Comparison of ENCODE assay signal across 8 cellular contexts in the genomic region with DNA sequence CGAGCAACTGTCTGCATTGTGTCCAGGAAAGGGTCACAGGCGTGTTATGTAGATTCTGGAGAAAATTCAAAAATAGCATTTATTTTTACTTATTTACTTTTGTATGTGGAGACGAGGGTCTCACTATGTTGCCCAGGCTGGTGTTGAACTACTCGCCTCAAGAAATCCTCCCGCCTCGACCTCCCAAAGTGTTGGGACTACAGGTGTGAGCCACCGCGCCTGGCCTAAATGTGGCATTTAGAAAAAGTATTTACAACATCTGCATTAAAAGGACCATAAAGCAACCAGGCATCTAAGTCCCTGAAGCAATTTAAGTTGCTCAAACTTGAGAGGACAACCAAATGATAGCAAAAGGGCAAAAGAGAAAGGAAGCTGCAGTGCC. TPM values are rescaled to one million over a fixed set of nuclear protein-coding genes. Genes with fewer than 3 reads are reported as not detected.
DNase-seq lines count a peak whose midpoint lies in the region; ATAC-seq and TF ChIP-seq lines count a peak whose summit lies in the region.

No MANE protein-coding gene starts in this region.

- H3K4me1 Mint-ChIP-seq in nephron = peaks cover 38% of the 10 kb centered on the region

- TF ChIP-seq CTCF in BE2C (IDR thresholded peaks at IDR 0.05; ENCODE audit: low read depth, low read length) (no peak), Loucy (conservative IDR thresholded peaks at IDR 0.05; ENCODE audit: low read length) (no peak), nephron (IDR thresholded peaks at IDR 0.05; ENCODE audit: unreplicated experiment in 3 of 3) (no peak)

- H3K9ac ChIP-seq in Loucy (ENCODE audit: low read depth, low read length, poor library complexity, severe bottlenecking) = peak overlapping the region; percentile 99
- H3K9ac ChIP-seq in duodenal mucosa (ENCODE audit: low read depth in 1 of 2, low read length in 2 of 2) = peak overlapping the region; percentile 95 to 97

- H3K4me1 ChIP-seq in BE2C (no peaks in the 10 kb centered on the region), Loucy (ENCODE audit: insufficient read depth, low read length, poor library complexity, severe bottlenecking) (peaks cover 27% of the 10 kb centered on the region), duodenal mucosa (ENCODE audit: control insufficient read depth in 1 of 2, insufficient read depth in 2 of 2, low read length in 2 of 2) (peaks cover 19 to 22% of the 10 kb centered on the region in 2 donors)

- DNase-seq in BE2C (no peak), NCI-H1048 (lab: John Stamatoyannopoulos, UW) (no peak), DMS53 (lab: John Stamatoyannopoulos, UW) (no peak), SHP77 (lab: John Stamatoyannopoulos, UW) (no peak)

- H4K20me1 ChIP-seq in Loucy (ENCODE audit: insufficient read depth, low read length, poor library complexity, severe bottlenecking) = peaks cover 37% of the 10 kb centered on the region

- H3K4me2 ChIP-seq in Loucy (ENCODE audit: low read depth, low read length, poor library complexity, severe bottlenecking) = peak overlapping the region; percentile 68

- H3K79me2 ChIP-seq in Loucy (ENCODE audit: insufficient read depth, low read length) = peaks cover 54% of the 10 kb centered on the region

- H3K4me3 ChIP-seq in BE2C (ENCODE audit: low read depth, low read length) = peak overlapping the region; percentile 76
- H3K4me3 ChIP-seq in Loucy (ENCODE audit: low read length, poor library complexity, severe bottlenecking) = peak overlapping the region; percentile 94
- peak overlapping the region; percentile 86 to 96 for H3K4me3 ChIP-seq in duodenal mucosa (ENCODE audit: low read depth in 1 of 2, low read length in 2 of 2)

- H3K9me2 ChIP-seq in Loucy (replicated peaks; ENCODE audit: low read depth, low read length) = no peaks in the 10 kb centered on the region

- peak overlapping the region; percentile 83 for H3K27ac ChIP-seq in duodenal mucosa (ENCODE audit: low read depth, low read length)

- H2AFZ ChIP-seq in Loucy (ENCODE audit: low read length) = peak overlapping the region; percentile 78; the same call in 1 of the 2 replicates

- ATAC-seq in GM21576 (IDR thresholded peaks at IDR 0.05; ENCODE audit: unreplicated experiment) = no peak

- peak overlapping the region; percentile 87 to 98 (median 92) for H3K4me3 Mint-ChIP-seq in nephron

- no peaks in the 10 kb centered on the region for H3K27me3 Mint-ChIP-seq in nephron (ENCODE audit: low read depth)

- peak overlapping the region; percentile 72 to 99 (median 99) for H3K27ac Mint-ChIP-seq in nephron

- no peaks in the 10 kb centered on the region for H3K9me3 Mint-ChIP-seq in nephron

- no peaks in the 10 kb centered on the region for H3F3A ChIP-seq in Loucy (ENCODE audit: low read depth)

- peaks cover 37% of the 10 kb centered on the region for H3K36me3 ChIP-seq in BE2C
- H3K36me3 ChIP-seq in Loucy (ENCODE audit: insufficient read depth, low read length) = peaks cover 26% of the 10 kb centered on the region; the same call in 1 of the 2 replicates
- peaks cover 23 to 44% of the 10 kb centered on the region in 2 donors for H3K36me3 ChIP-seq in duodenal mucosa (ENCODE audit: control insufficient read depth in 1 of 2, insufficient read depth in 2 of 2, low read length in 2 of 2)

- H3K27me3 ChIP-seq in BE2C = no peaks in the 10 kb centered on the region
- H3K27me3 ChIP-seq in Loucy (ENCODE audit: insufficient read depth, low read length, poor library complexity, severe bottlenecking) = peaks cover 6% of the 10 kb centered on the region
- H3K27me3 ChIP-seq in duodenal mucosa (ENCODE audit: control insufficient read depth in 1 of 2, insufficient read depth in 2 of 2, low read length in 2 of 2) = no peaks in the 10 kb centered on the region

- H3K36me3 Mint-ChIP-seq in nephron (ENCODE audit: low read depth) = peaks cover 37% of the 10 kb centered on the region

- H3K9me3 ChIP-seq in BE2C (no peaks in the 10 kb centered on the region), Loucy (ENCODE audit: insufficient read depth, low read depth, low read length) (no peaks in the 10 kb centered on the region), duodenal mucosa (ENCODE audit: control insufficient read depth in 1 of 2, low read length in 2 of 2) (no peaks in the 10 kb centered on the region)

RNA-seq across cellular contexts. Expression of gene TRIM66, which starts 0.6 kb away (rescaled TPM):
- polyA plus RNA-seq in BE2C (2012; ENCODE audit: insufficient read depth, insufficient read length, low read depth) = 1.8 TPM

RNA-seq across cellular contexts. Expression of gene RPL27A, which starts 0.8 kb away (rescaled TPM):
- polyA plus RNA-seq in BE2C (2012; ENCODE audit: insufficient read depth, insufficient read length, low read depth) = 667 TPM
